In genomic region chr20:4555188-4555893, GRCh38 we compare ENCODE assay signal across 1 cellular context.
TF ChIP-seq lines count a peak whose summit lies in the region.

No MANE protein-coding gene starts in this region.

TF ChIP-seq in endothelial cell of umbilical vein, 7 proteins besides CTCF, POLR2A, EP300 and RAD21 (continued from another document):
- TF ChIP-seq MYC (IDR thresholded peaks at IDR 0.05; ENCODE audit: low read depth, low read length) (no peak), POLR2AphosphoS5 (IDR thresholded peaks at IDR 0.05; ENCODE audit: insufficient read depth, low read depth, low read length) (peak; percentile 86), GATA2 (IDR thresholded peaks at IDR 0.05; ENCODE audit: insufficient read depth, insufficient read length, low read depth, low read length) (peak; percentile 53)
